Comparison of ENCODE assay signal across 14 cellular contexts in genomic region chrX:40058719-40059118, GRCh38. TPM values are rescaled to one million over a fixed set of nuclear protein-coding genes. Genes with fewer than 3 reads are reported as not detected.
DNase-seq lines count a peak whose midpoint lies in the region; ATAC-seq, FAIRE-seq and TF ChIP-seq lines count a peak whose summit lies in the region.
"Had no signal": no experiment of that assay in that cellular context is flagged by ENCODE, and none has a peak within 500 bp of the region (broad histone marks: within the 10 kb centered on the region; RNA-seq: fewer than 3 reads in every experiment).

No MANE protein-coding gene starts in this region.

- TF ChIP-seq RAD21 in K562 (CRISPR knock-in tag; conservative IDR thresholded peaks at IDR 0.05 in 1 of 2, IDR thresholded peaks at IDR 0.05 in 1 of 2), result no peak

- peaks cover 100% of the 10 kb centered on the region for H3K36me3 ChIP-seq in K562 (ENCODE audit: control insufficient read depth, insufficient read depth, low read length)

- no peaks in the 10 kb centered on the region for H3K9me1 ChIP-seq in K562 (ENCODE audit: control insufficient read depth, insufficient read depth, low read length)

- H3K4me1 ChIP-seq in K562 (replicated peaks in 1 of 2; ENCODE audit: control insufficient read depth in 2 of 2, insufficient read depth in 2 of 2, low read length in 2 of 2), result peaks cover 0 to 9% of the 10 kb centered on the region in 2 experiments; a peak in 2 of 5 replicates

- H3K4me3 ChIP-seq in K562, result no peak overlapping the region
- H3K4me3 ChIP-seq: skin epidermis had no signal

- peaks cover 35% of the 10 kb centered on the region for H3K79me2 ChIP-seq in K562 (ENCODE audit: control insufficient read depth, insufficient read depth, low read length)

- intact Hi-C loops in K562 (cut with micrococcal nuclease), result no loop called here

- peaks cover 22% of the 10 kb centered on the region for H3K4me1 Mint-ChIP-seq in activated CD8-positive, alpha-beta memory T cell treated with anti-CD3 and anti-CD28 coated beads, Interleukin-2, amount 10 ng/mL, durations not matched to agents 7 days and 5 days

- H3K9me3 Mint-ChIP-seq in activated CD8-positive, alpha-beta memory T cell treated with anti-CD3 and anti-CD28 coated beads, Interleukin-2, amount 10 ng/mL, durations not matched to agents 7 days and 5 days (ENCODE audit: low read depth), result peaks cover 4% of the 10 kb centered on the region
- H3K9me3 Mint-ChIP-seq: stimulated activated naive CD8-positive, alpha-beta T cell treated with anti-CD3 and anti-CD28 coated beads, Interleukin-15, amount 100 ng/mL, for 72 hours had no signal

- POLR2A ChIA-PET in K562 (lab: Yijun Ruan, JAX), result interaction anchor here (0.6 kb wide), 1 partner anchor 338 kb away, joined by 3 read pairs; no protein-coding TSS in a partner anchor

- no peak overlapping the region for H3K9ac ChIP-seq in K562 (ENCODE audit: insufficient read depth in 1 of 2, low read depth in 2 of 2, low read length in 2 of 2)

- no peaks in the 10 kb centered on the region for H4K20me1 ChIP-seq in K562 (replicated peaks; ENCODE audit: control insufficient read depth, insufficient read depth, low read length)

- H3K9me3 ChIP-seq in K562 (replicated peaks; ENCODE audit: control insufficient read depth, insufficient read depth, low read depth, low read length), result peaks cover 3% of the 10 kb centered on the region; the same call in 1 of the 2 replicates

- CTCF ChIA-PET in K562 (lab: Yijun Ruan, JAX; ENCODE audit: low intra/inter-chr PET ratio), result no interaction called here
- CTCF ChIA-PET in activated CD8-positive, alpha-beta memory T cell treated with anti-CD3 and anti-CD28 coated beads, Interleukin-2, amount 10 ng/mL, durations not matched to agents 7 days and 5 days (lab: Charles Lee), result no interaction called here

- peak; percentile 38 for DNase-seq in DMS79 treated with DMSO at 0.1 percent for 48 hours (lab: John Stamatoyannopoulos, UW)
- peak; percentile 58 for DNase-seq in NCI-H2029 treated with DMSO at 0.1 percent for 48 hours (lab: John Stamatoyannopoulos, UW)
- DNase-seq in K562 (ENCODE audit: extremely low read depth in 1 of 4, low spot score in 3 of 4), result no peak
- peak; percentile 54 for DNase-seq in mucosa of gallbladder (ENCODE audit: low spot score)
- DNase-seq in activated CD8-positive, alpha-beta memory T cell treated with anti-CD3 and anti-CD28 coated beads, Interleukin-2, amount 10 ng/mL, durations not matched to agents 7 days and 5 days, result no peak
- no peak for DNase-seq in activated naive CD4-positive, alpha-beta T cell treated with Interleukin-2 at 50 U/mL for 16 hours
- DNase-seq in NAMALWA (ENCODE audit: low spot score), result no peak
- DNase-seq: activated naive CD4-positive, alpha-beta T cell; mammary epithelial cell; stimulated activated naive CD8-positive, alpha-beta T cell treated with anti-CD3 and anti-CD28 coated beads, Interleukin-15, amount 100 ng/mL, for 72 hours had no signal

- TF ChIP-seq EP300 in K562 (IDR thresholded peaks at IDR 0.05; ENCODE audit: low read length), result no peak

- H3K27me3 ChIP-seq in K562 (ENCODE audit: control insufficient read depth in 2 of 2, insufficient read depth in 2 of 2, low read length in 2 of 2), result no peaks in the 10 kb centered on the region

- 0 out of 2 replicates have a peak, but pooled peaks have one; percentile 31 for TF ChIP-seq POLR2A in K562 (conservative IDR thresholded peaks at IDR 0.05)

- no TSS peak for BruUV-seq in K562 (replicated peaks; lab: Mats Ljungman, UMichigan)

- 93% methylated on average over 9 of the region's 11 CpGs for WGBS in K562 (ENCODE audit: insufficient coverage, low coverage, missing lambda C conversion rate)

- TF ChIP-seq CTCF in K562 (IDR thresholded peaks at IDR 0.05 in 2 of 3, conservative IDR thresholded peaks at IDR 0.05 in 1 of 3; ENCODE audit: insufficient read depth in 2 of 3, low read depth in 1 of 3, low read length in 3 of 3), result no peak

- H2AFZ ChIP-seq in K562 (ENCODE audit: low read depth, low read length), result no peak overlapping the region

- peaks cover 58% of the 10 kb centered on the region for H3K36me3 Mint-ChIP-seq in activated CD8-positive, alpha-beta memory T cell treated with anti-CD3 and anti-CD28 coated beads, Interleukin-2, amount 10 ng/mL, durations not matched to agents 7 days and 5 days

- ATAC-seq in K562 (no peak), GM18498 (IDR thresholded peaks at IDR 0.05; ENCODE audit: unreplicated experiment) (no peak)
- no peak for ATAC-seq in activated CD8-positive, alpha-beta memory T cell treated with anti-CD3 and anti-CD28 coated beads, Interleukin-2, amount 10 ng/mL, durations not matched to agents 7 days and 5 days
- ATAC-seq: stimulated activated naive CD8-positive, alpha-beta T cell treated with anti-CD3 and anti-CD28 coated beads, Interleukin-15, amount 100 ng/mL, for 72 hours had no signal

- H3K4me3 Mint-ChIP-seq in activated CD8-positive, alpha-beta memory T cell treated with anti-CD3 and anti-CD28 coated beads, Interleukin-2, amount 10 ng/mL, durations not matched to agents 7 days and 5 days, result no peak overlapping the region
- H3K4me3 Mint-ChIP-seq: brain; stimulated activated naive CD8-positive, alpha-beta T cell treated with anti-CD3 and anti-CD28 coated beads, Interleukin-15, amount 100 ng/mL, for 72 hours had no signal

- H3K27me3 Mint-ChIP-seq in activated CD8-positive, alpha-beta memory T cell treated with anti-CD3 and anti-CD28 coated beads, Interleukin-2, amount 10 ng/mL, durations not matched to agents 7 days and 5 days, result no peaks in the 10 kb centered on the region
- H3K27me3 Mint-ChIP-seq: brain; stimulated activated naive CD8-positive, alpha-beta T cell treated with anti-CD3 and anti-CD28 coated beads, Interleukin-15, amount 100 ng/mL, for 72 hours had no signal

- H3K27ac ChIP-seq in K562 (ENCODE audit: extremely low read depth, low read depth, low read length), result no peak overlapping the region
- H3K27ac ChIP-seq: skin epidermis had no signal

- H3K27ac Mint-ChIP-seq in activated CD8-positive, alpha-beta memory T cell treated with anti-CD3 and anti-CD28 coated beads, Interleukin-2, amount 10 ng/mL, durations not matched to agents 7 days and 5 days, result no peak overlapping the region
- H3K27ac Mint-ChIP-seq: stimulated activated naive CD8-positive, alpha-beta T cell treated with anti-CD3 and anti-CD28 coated beads, Interleukin-15, amount 100 ng/mL, for 72 hours had no signal

- FAIRE-seq in K562 (lab: Jason Lieb, UNC), result no peak
- FAIRE-seq: TTC549 had no signal

- in situ Hi-C loops in K562 (cut with MboI), result no loop called here

- no peak overlapping the region for H3K4me2 ChIP-seq in K562 (ENCODE audit: insufficient read depth, low read length)

TF ChIP-seq in K562, 482 proteins besides CTCF, POLR2A, EP300 and RAD21:
- TF ChIP-seq POLR2AphosphoS5 (IDR thresholded peaks at IDR 0.05; ENCODE audit: control insufficient read depth, insufficient read depth, low read depth, low read length) (0 out of 2 replicates have a peak, but pooled peaks have one; percentile 37), POLR2G (IDR thresholded peaks at IDR 0.05; ENCODE audit: low read depth, low read length) (peak; percentile 60), FIP1L1 (IDR thresholded peaks at IDR 0.05; ENCODE audit: low read depth, low read length, poor library complexity, severe bottlenecking) (no peak)

RNA-seq across cellular contexts. Expression of gene BCOR, which starts 39.0 kb away (rescaled TPM):
- total RNA-seq in K562 (2011; cell fraction: chromatin; rRNA removed; ENCODE audit: low replicate concordance), result 128 and 140 TPM in 2 replicates
- total RNA-seq in K562 (2011; cell fraction: nucleolus; rRNA removed), result 71.6 and 74.4 TPM in 2 replicates
- 97.0 and 135 TPM in 2 replicates for total RNA-seq in K562 (2011; cell fraction: nucleoplasm; rRNA removed)
- total RNA-seq in K562 (2014; rRNA removed) (73.7 and 76.0 TPM in 2 replicates), K562 (2014; rRNA removed; fragmentation: Illumina TruSeq; extraction: Trizol) (37.6 and 37.9 TPM in 2 replicates), K562 (2015; rRNA removed; fragmentation: Illumina TruSeq; extraction: Trizol) (33.0 and 36.6 TPM in 2 replicates), K562 (2021) (98.3 and 113 TPM in 2 replicates), mucosa of gallbladder (25.8 TPM)
- polyA plus RNA-seq in K562 (2011; rRNA removed) (27.5 and 28.1 TPM in 2 replicates), K562 (2014; fragmentation: Illumina TruSeq; extraction: Trizol) (88.1 and 98.5 TPM in 2 replicates), K562 (2014; fragmentation: Nextera tagmentation; extraction: Ambion mirVana) (10 to 100 TPM; 32.0 to 37.4 TPM), K562 (2014; rRNA removed) (44.4 and 64.6 TPM in 2 replicates)
- polyA plus RNA-seq in K562 (2011; cell fraction: cytosol; rRNA removed), result 30.1 and 38.0 TPM in 2 replicates
- polyA plus RNA-seq in K562 (2011; cell fraction: nucleus; rRNA removed), result 64.0 and 93.7 TPM in 2 replicates
- polyA plus RNA-seq in K562 (2012), result 72.8 and 76.1 TPM in 2 replicates
- 40.5 and 49.5 TPM in 2 replicates for polyA minus RNA-seq in K562 (2011; rRNA and poly(A)+ RNA removed)
- polyA minus RNA-seq in K562 (2011; cell fraction: cytosol; rRNA and poly(A)+ RNA removed), result 105 and 120 TPM in 2 replicates
- 36.9 and 50.0 TPM in 2 replicates for polyA minus RNA-seq in K562 (2011; cell fraction: nucleus; rRNA and poly(A)+ RNA removed)
- total RNA-seq in activated CD8-positive, alpha-beta memory T cell treated with anti-CD3 and anti-CD28 coated beads, Interleukin-2, amount 10 ng/mL, durations not matched to agents 7 days and 5 days, result 10 to 100 TPM; 43.9 to 58.0 TPM

Comparison
In these comparisons a context has a peak if more than half of its experiments do, and no peak if none do; other contexts are left out.
1. DNase-seq: peak in DMS79 treated with DMSO at 0.1 percent for 48 hours (single experiment), NCI-H2029 treated with DMSO at 0.1 percent for 48 hours (single experiment) and mucosa of gallbladder (single experiment); none in K562 (0 of 4), activated CD8-positive, alpha-beta memory T cell treated with anti-CD3 and anti-CD28 coated beads, Interleukin-2, amount 10 ng/mL, durations not matched to agents 7 days and 5 days (single experiment), activated naive CD4-positive, alpha-beta T cell treated with Interleukin-2 at 50 U/mL for 16 hours (single experiment) and NAMALWA (single experiment).